2 cellular contexts compared by ENCODE assay signal in the genomic region with DNA sequence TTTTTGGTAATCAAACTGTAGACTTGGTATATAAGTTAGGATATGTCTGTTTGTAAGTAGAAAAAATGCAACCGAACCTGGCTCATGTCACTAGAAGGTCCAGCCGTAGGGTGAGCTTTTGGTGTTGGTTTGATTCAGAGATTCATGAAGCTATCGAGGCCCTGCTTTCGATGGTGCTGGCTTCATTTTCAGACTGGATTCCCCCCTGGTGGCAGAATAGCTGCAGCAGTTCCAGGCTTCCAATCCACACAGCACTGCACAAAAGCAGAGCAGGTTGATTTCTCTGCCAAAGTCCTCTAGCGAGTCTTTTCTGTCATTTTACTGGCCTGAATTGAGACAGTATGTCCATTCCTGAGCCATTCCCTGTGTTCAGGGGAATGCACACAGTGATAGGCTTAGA.
TF ChIP-seq lines count a peak whose summit lies in the region.

No MANE protein-coding gene starts in this region.

TF ChIP-seq in GM12878, 131 proteins besides CTCF, POLR2A, EP300 and RAD21:
- no peak for TF ChIP-seq IKZF1 (conservative IDR thresholded peaks at IDR 0.05)

TF ChIP-seq in HepG2, 621 proteins besides CTCF, POLR2A, EP300 and RAD21:
- TF ChIP-seq SMC3 (IDR thresholded peaks at IDR 0.05; ENCODE audit: low read length) (peak; percentile 8; the same call in 1 of the 2 replicates), MAFK (conservative IDR thresholded peaks at IDR 0.05 in 1 of 2, IDR thresholded peaks at IDR 0.05 in 1 of 2; ENCODE audit: low read length in 2 of 2) (no peak), STAG1 (CRISPR knock-in tag; IDR thresholded peaks at IDR 0.05) (peak; percentile 24)
TF ChIP-seq in HepG2: peak in this region for 2.
